In the genomic region with DNA sequence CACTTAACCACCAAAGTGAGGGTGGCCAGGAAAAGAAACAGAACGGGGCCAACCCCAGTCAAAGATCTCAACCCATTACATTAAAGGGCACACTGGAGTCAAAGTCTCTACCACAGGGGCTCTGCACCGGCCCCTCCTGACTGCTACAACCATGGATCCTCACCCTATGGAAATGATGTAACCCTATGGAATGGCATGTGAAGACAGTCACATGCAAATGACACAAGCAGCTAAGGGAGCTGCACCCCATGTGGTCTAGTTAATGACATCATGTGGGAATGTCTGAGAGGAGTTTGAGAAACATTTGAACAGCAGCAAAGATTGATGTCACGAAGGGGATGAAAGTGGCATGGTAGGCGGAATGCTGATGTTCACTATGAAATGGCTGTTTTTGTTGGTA, we compare ENCODE assay signal across 14 cellular contexts.
"Had no signal": no experiment of that assay in that cellular context is flagged by ENCODE, and none has a peak within 500 bp of the region (broad histone marks: within the 10 kb centered on the region; RNA-seq: fewer than 3 reads in every experiment).

No MANE protein-coding gene starts in this region.

- H3K9me3 ChIP-seq: right atrium auricular region, thyroid gland, vagina had no signal

- ATAC-seq: activated T-helper 17 cell treated with anti-CD3 and anti-CD28 coated beads, Interleukin-2, amount 50 U/mL, for 72 hours had no signal

- H3K4me2 ChIP-seq: neural progenitor cell had no signal

- H3K9ac ChIP-seq: neural progenitor cell had no signal

- DNase-seq: activated B cell treated with CpG ODN at 0.5 μM for 24 hours; activated CD4-positive, alpha-beta T cell treated with anti-CD3 and anti-CD28 coated beads, Interleukin-2, amount 50 U/mL, for 1 hour; activated naive CD4-positive, alpha-beta T cell treated with anti-CD3 and anti-CD28 coated beads, Interleukin-2, amount 10 ng/mL, durations not matched to agents 7 days and 5 days; activated T-cell treated with anti-CD3 and anti-CD28 coated beads for 4 hours; central memory CD4-positive, alpha-beta T cell; cortex of kidney; erythroblast; posterior cingulate gyrus; small intestine; thyroid gland had no signal

- H3K27me3 ChIP-seq: neural progenitor cell, right atrium auricular region, thyroid gland, vagina had no signal

- FAIRE-seq: small intestine had no signal

- H3K27ac ChIP-seq: neural progenitor cell, right atrium auricular region, thyroid gland, vagina had no signal

- H3K36me3 ChIP-seq: neural progenitor cell, right atrium auricular region, thyroid gland, vagina had no signal

- H3K4me3 ChIP-seq: neural progenitor cell, right atrium auricular region, thyroid gland, vagina had no signal

- H3K4me1 ChIP-seq: right atrium auricular region, thyroid gland, vagina had no signal
